Comparison of ENCODE assay signal across 24 cellular contexts in genomic region chr10:948347-948746, GRCh38.
"Had no signal": no experiment of that assay in that cellular context is flagged by ENCODE, and none has a peak within 500 bp of the region (broad histone marks: within the 10 kb centered on the region; RNA-seq: fewer than 3 reads in every experiment).

No MANE protein-coding gene starts in this region.

- ATAC-seq: left cardiac atrium; left colon; left lobe of liver; left lung; left ventricle myocardium superior; lower lobe of right lung; mucosa of descending colon; naive thymus-derived CD4-positive, alpha-beta T cell had no signal

- H3K27ac ChIP-seq: hepatocyte, left lung, left ventricle myocardium inferior, lower lobe of right lung had no signal

- H3K4me1 ChIP-seq: left ventricle myocardium inferior had no signal

- H3K4me1 Mint-ChIP-seq: mesothelial cell of epicardium had no signal

- DNase-seq: hippocampal formation; hypothalamus; immature natural killer cell; islet precursor cell; kidney; kidney glomerular epithelial cell; left cardiac atrium; left colon; left lung; left ventricle myocardium inferior; left ventricle myocardium superior; lower lobe of right lung; mammary epithelial cell; mesenchymal stem cell; mesendoderm; midbrain; mucosa of descending colon; naive B cell; naive thymus-derived CD4-positive, alpha-beta T cell had no signal

- H3K27me3 ChIP-seq: hepatocyte, left lung had no signal

- H3K36me3 Mint-ChIP-seq: immature natural killer cell; memory B cell; mesothelial cell of epicardium; naive B cell; naive thymus-derived CD4-positive, alpha-beta T cell had no signal

- H3K27ac Mint-ChIP-seq: immature natural killer cell; mesothelial cell of epicardium; naive thymus-derived CD4-positive, alpha-beta T cell had no signal

- H3K4me3 ChIP-seq: hepatocyte, left lung, left ventricle myocardium inferior, lower lobe of right lung, lung, mucosa of descending colon had no signal

- H3K36me3 ChIP-seq: left lung, left ventricle myocardium inferior, lower lobe of right lung had no signal

- H3K9me3 ChIP-seq: left lung, left ventricle myocardium inferior, lower lobe of right lung, mucosa of descending colon had no signal

- H3K4me3 Mint-ChIP-seq: immature natural killer cell; memory B cell; mesothelial cell of epicardium; naive B cell; naive thymus-derived CD4-positive, alpha-beta T cell had no signal

- H3K9me3 Mint-ChIP-seq: immature natural killer cell; memory B cell; mesothelial cell of epicardium; naive B cell; naive thymus-derived CD4-positive, alpha-beta T cell had no signal
